Comparison of ENCODE assay signal across 1 cellular context in genomic region chr1:156123356-156124196, GRCh38.
TF ChIP-seq lines count a peak whose summit lies in the region.

No MANE protein-coding gene starts in this region.

TF ChIP-seq in HepG2, 621 proteins besides CTCF, POLR2A, EP300 and RAD21 (continued from another document and continues in another):
- TF ChIP-seq FIP1L1 (IDR thresholded peaks at IDR 0.05; ENCODE audit: borderline replicate concordance, insufficient read depth, low read depth, low read length): no peak
- no peak; the same call in 1 of the 2 replicates for TF ChIP-seq ZNF205 (CRISPR knock-in tag; IDR thresholded peaks at IDR 0.05)
- TF ChIP-seq ELF1 (CRISPR knock-in tag; IDR thresholded peaks at IDR 0.05): peak; percentile 15; the same call in 1 of the 2 replicates
- TF ChIP-seq POLR2AphosphoS2 (IDR thresholded peaks at IDR 0.05; ENCODE audit: low read depth, low read length): no peak
- TF ChIP-seq, protein P1, sequence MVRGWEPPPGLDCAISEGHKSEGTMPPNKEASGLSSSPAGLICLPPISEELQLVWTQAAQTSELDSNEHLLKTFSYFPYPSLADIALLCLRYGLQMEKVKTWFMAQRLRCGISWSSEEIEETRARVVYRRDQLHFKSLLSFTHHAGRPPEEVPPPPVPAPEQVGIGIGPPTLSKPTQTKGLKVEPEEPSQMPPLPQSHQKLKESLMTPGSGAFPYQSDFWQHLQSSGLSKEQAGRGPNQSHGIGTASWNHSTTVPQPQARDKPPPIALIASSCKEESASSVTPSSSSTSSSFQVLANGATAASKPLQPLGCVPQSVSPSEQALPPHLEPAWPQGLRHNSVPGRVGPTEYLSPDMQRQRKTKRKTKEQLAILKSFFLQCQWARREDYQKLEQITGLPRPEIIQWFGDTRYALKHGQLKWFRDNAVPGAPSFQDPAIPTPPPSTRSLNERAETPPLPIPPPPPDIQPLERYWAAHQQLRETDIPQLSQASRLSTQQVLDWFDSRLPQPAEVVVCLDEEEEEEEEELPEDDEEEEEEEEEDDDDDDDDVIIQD (CRISPR knock-in tag; IDR thresholded peaks at IDR 0.05; ENCODE audit: low read depth): peak; percentile 32; the same call in 1 of the 2 replicates
- no peak for TF ChIP-seq ZNF512B (CRISPR knock-in tag; IDR thresholded peaks at IDR 0.05; ENCODE audit: borderline replicate concordance)
- TF ChIP-seq TAF15 (IDR thresholded peaks at IDR 0.05; ENCODE audit: low read depth, low read length, poor library complexity, severe bottlenecking): no peak
- TF ChIP-seq REXO4 (CRISPR knock-in tag; IDR thresholded peaks at IDR 0.05; ENCODE audit: borderline replicate concordance): no peak
- no peak for TF ChIP-seq GZF1 (CRISPR knock-in tag; IDR thresholded peaks at IDR 0.05)
- TF ChIP-seq HDAC2 (CRISPR knock-in tag; IDR thresholded peaks at IDR 0.05): peak; percentile 37; the same call in 1 of the 2 replicates
- no peak for TF ChIP-seq NRL (CRISPR knock-in tag; IDR thresholded peaks at IDR 0.05; ENCODE audit: borderline replicate concordance)
- TF ChIP-seq KDM2A (CRISPR knock-in tag; IDR thresholded peaks at IDR 0.05; ENCODE audit: borderline replicate concordance, low read depth): no peak; the same call in none of the 2 replicates
- 0 out of 2 replicates have a peak, but pooled peaks have one; percentile 66 for TF ChIP-seq MTERF4 (CRISPR knock-in tag; IDR thresholded peaks at IDR 0.05)
- TF ChIP-seq SIX1 (CRISPR knock-in tag; IDR thresholded peaks at IDR 0.05; ENCODE audit: borderline replicate concordance): no peak
- peak; percentile 66; the same call in 1 of the 2 replicates for TF ChIP-seq POLR2G (IDR thresholded peaks at IDR 0.05; ENCODE audit: low read depth, low read length)
- TF ChIP-seq, protein P2, sequence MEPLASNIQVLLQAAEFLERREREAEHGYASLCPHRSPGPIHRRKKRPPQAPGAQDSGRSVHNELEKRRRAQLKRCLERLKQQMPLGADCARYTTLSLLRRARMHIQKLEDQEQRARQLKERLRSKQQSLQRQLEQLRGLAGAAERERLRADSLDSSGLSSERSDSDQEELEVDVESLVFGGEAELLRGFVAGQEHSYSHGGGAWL (CRISPR knock-in tag; IDR thresholded peaks at IDR 0.05): no peak
- no peak for TF ChIP-seq ZNF326 (CRISPR knock-in tag; IDR thresholded peaks at IDR 0.05; ENCODE audit: borderline replicate concordance)
- no peak for TF ChIP-seq ATM (IDR thresholded peaks at IDR 0.05; ENCODE audit: borderline replicate concordance)
- TF ChIP-seq ZNF441 (CRISPR knock-in tag; IDR thresholded peaks at IDR 0.05; ENCODE audit: borderline replicate concordance): no peak
- TF ChIP-seq, protein P3, sequence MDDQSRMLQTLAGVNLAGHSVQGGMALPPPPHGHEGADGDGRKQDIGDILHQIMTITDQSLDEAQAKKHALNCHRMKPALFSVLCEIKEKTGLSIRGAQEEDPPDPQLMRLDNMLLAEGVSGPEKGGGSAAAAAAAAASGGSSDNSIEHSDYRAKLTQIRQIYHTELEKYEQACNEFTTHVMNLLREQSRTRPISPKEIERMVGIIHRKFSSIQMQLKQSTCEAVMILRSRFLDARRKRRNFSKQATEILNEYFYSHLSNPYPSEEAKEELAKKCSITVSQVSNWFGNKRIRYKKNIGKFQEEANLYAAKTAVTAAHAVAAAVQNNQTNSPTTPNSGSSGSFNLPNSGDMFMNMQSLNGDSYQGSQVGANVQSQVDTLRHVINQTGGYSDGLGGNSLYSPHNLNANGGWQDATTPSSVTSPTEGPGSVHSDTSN (CRISPR knock-in tag; IDR thresholded peaks at IDR 0.05; ENCODE audit: borderline replicate concordance): no peak
- TF ChIP-seq, protein P4, sequence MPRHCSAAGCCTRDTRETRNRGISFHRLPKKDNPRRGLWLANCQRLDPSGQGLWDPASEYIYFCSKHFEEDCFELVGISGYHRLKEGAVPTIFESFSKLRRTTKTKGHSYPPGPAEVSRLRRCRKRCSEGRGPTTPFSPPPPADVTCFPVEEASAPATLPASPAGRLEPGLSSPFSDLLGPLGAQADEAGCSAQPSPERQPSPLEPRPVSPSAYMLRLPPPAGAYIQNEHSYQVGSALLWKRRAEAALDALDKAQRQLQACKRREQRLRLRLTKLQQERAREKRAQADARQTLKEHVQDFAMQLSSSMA (CRISPR knock-in tag; IDR thresholded peaks at IDR 0.05): no peak
- TF ChIP-seq SKIL (CRISPR knock-in tag; IDR thresholded peaks at IDR 0.05; ENCODE audit: borderline replicate concordance): no peak
- TF ChIP-seq HOXD1 (CRISPR knock-in tag; IDR thresholded peaks at IDR 0.05): no peak
- TF ChIP-seq, protein P5, sequence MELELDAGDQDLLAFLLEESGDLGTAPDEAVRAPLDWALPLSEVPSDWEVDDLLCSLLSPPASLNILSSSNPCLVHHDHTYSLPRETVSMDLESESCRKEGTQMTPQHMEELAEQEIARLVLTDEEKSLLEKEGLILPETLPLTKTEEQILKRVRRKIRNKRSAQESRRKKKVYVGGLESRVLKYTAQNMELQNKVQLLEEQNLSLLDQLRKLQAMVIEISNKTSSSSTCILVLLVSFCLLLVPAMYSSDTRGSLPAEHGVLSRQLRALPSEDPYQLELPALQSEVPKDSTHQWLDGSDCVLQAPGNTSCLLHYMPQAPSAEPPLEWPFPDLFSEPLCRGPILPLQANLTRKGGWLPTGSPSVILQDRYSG (CRISPR knock-in tag; IDR thresholded peaks at IDR 0.05): no peak
- TF ChIP-seq, protein P6, sequence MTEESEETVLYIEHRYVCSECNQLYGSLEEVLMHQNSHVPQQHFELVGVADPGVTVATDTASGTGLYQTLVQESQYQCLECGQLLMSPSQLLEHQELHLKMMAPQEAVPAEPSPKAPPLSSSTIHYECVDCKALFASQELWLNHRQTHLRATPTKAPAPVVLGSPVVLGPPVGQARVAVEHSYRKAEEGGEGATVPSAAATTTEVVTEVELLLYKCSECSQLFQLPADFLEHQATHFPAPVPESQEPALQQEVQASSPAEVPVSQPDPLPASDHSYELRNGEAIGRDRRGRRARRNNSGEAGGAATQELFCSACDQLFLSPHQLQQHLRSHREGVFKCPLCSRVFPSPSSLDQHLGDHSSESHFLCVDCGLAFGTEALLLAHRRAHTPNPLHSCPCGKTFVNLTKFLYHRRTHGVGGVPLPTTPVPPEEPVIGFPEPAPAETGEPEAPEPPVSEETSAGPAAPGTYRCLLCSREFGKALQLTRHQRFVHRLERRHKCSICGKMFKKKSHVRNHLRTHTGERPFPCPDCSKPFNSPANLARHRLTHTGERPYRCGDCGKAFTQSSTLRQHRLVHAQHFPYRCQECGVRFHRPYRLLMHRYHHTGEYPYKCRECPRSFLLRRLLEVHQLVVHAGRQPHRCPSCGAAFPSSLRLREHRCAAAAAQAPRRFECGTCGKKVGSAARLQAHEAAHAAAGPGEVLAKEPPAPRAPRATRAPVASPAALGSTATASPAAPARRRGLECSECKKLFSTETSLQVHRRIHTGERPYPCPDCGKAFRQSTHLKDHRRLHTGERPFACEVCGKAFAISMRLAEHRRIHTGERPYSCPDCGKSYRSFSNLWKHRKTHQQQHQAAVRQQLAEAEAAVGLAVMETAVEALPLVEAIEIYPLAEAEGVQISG (CRISPR knock-in tag; IDR thresholded peaks at IDR 0.05): peak; percentile 72
- no peak for TF ChIP-seq SUZ12 (IDR thresholded peaks at IDR 0.05; ENCODE audit: low read depth, low read length)
- no peak for TF ChIP-seq MIER2 (CRISPR knock-in tag; IDR thresholded peaks at IDR 0.05)
- TF ChIP-seq ZSCAN20 (CRISPR knock-in tag; IDR thresholded peaks at IDR 0.05; ENCODE audit: borderline replicate concordance): no peak
- no peak for TF ChIP-seq ZNF556 (CRISPR knock-in tag; IDR thresholded peaks at IDR 0.05; ENCODE audit: borderline replicate concordance)
- TF ChIP-seq, protein P7, sequence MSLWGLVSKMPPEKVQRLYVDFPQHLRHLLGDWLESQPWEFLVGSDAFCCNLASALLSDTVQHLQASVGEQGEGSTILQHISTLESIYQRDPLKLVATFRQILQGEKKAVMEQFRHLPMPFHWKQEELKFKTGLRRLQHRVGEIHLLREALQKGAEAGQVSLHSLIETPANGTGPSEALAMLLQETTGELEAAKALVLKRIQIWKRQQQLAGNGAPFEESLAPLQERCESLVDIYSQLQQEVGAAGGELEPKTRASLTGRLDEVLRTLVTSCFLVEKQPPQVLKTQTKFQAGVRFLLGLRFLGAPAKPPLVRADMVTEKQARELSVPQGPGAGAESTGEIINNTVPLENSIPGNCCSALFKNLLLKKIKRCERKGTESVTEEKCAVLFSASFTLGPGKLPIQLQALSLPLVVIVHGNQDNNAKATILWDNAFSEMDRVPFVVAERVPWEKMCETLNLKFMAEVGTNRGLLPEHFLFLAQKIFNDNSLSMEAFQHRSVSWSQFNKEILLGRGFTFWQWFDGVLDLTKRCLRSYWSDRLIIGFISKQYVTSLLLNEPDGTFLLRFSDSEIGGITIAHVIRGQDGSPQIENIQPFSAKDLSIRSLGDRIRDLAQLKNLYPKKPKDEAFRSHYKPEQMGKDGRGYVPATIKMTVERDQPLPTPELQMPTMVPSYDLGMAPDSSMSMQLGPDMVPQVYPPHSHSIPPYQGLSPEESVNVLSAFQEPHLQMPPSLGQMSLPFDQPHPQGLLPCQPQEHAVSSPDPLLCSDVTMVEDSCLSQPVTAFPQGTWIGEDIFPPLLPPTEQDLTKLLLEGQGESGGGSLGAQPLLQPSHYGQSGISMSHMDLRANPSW (CRISPR knock-in tag; IDR thresholded peaks at IDR 0.05; ENCODE audit: borderline replicate concordance): 0 out of 2 replicates have a peak, but pooled peaks have one; percentile 38
- TF ChIP-seq ZNF7 (CRISPR knock-in tag; IDR thresholded peaks at IDR 0.05): no peak
- TF ChIP-seq DRAP1 (CRISPR knock-in tag; IDR thresholded peaks at IDR 0.05): peak; percentile 25; the same call in 1 of the 2 replicates
- TF ChIP-seq ZNF724P (CRISPR knock-in tag; IDR thresholded peaks at IDR 0.05; ENCODE audit: borderline replicate concordance): no peak
- TF ChIP-seq ZNF672 (CRISPR knock-in tag; IDR thresholded peaks at IDR 0.05): no peak
- TF ChIP-seq SNRNP70 (IDR thresholded peaks at IDR 0.05; ENCODE audit: low read depth, low read length): no peak
- TF ChIP-seq ZNF224 (CRISPR knock-in tag; IDR thresholded peaks at IDR 0.05): no peak
- peak; percentile 73; the same call in 1 of the 2 replicates for TF ChIP-seq MAX (IDR thresholded peaks at IDR 0.05)
- peak; percentile 46; the same call in 1 of the 2 replicates for TF ChIP-seq JUN (CRISPR knock-in tag; IDR thresholded peaks at IDR 0.05)
- no peak for TF ChIP-seq ZNF282 (IDR thresholded peaks at IDR 0.05; ENCODE audit: partially characterized antibody)
- TF ChIP-seq SP4 (CRISPR knock-in tag; IDR thresholded peaks at IDR 0.05): no peak
- no peak for TF ChIP-seq AKAP8 (CRISPR knock-in tag; IDR thresholded peaks at IDR 0.05)
- no peak; the same call in 1 of the 2 replicates for TF ChIP-seq ARNT2 (CRISPR knock-in tag; IDR thresholded peaks at IDR 0.05; ENCODE audit: low read depth)
- TF ChIP-seq EED (CRISPR knock-in tag; IDR thresholded peaks at IDR 0.05): no peak
- TF ChIP-seq, protein P8, sequence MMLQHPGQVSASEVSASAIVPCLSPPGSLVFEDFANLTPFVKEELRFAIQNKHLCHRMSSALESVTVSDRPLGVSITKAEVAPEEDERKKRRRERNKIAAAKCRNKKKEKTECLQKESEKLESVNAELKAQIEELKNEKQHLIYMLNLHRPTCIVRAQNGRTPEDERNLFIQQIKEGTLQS (CRISPR knock-in tag; IDR thresholded peaks at IDR 0.05): no peak
